In the genomic region with DNA sequence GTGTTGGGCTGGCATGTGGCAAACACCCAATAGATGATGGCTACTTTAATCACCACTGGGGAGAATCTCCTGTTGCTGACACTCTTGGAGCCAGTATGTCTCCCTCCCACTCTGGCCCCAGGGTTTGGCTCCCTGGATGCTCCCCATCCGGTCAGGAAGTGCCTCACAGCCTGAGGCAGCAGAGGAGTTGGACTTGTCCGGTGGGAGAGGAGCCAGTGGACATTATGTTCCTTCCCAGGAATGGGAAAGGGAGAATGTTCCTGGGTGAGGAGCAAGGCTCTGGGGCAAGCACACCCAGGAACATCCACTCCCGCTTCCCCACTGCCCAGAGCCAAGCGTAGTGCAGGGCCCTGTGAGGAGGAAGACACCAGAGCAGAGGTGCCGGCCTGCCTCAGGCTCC, we compare ENCODE assay signal across 12 cellular contexts.
DNase-seq lines count a peak whose midpoint lies in the region; ATAC-seq and TF ChIP-seq lines count a peak whose summit lies in the region.
"Had no signal": no experiment of that assay in that cellular context is flagged by ENCODE, and none has a peak within 500 bp of the region (broad histone marks: within the 10 kb centered on the region; RNA-seq: fewer than 3 reads in every experiment).

No MANE protein-coding gene starts in this region.

- DNase-seq in G401 (ENCODE audit: low spot score) (peak; percentile 13), brain microvascular endothelial cell (peak; percentile 22), heart left ventricle (peak; percentile 43 to 85 (median 64)), gastrocnemius medialis (peak; percentile 84 to 86)
- no peak for DNase-seq in stimulated activated CD8-positive, alpha-beta memory T cell treated with anti-CD3 and anti-CD28 coated beads, Interleukin-4, amount 100 ng/mL, for 48 hours
- DNase-seq in activated CD8-positive, alpha-beta memory T cell treated with anti-CD3 and anti-CD28 coated beads, Interleukin-2, amount 50 U/mL, for 4 hours: no peak
- DNase-seq in stimulated activated naive B cell treated with anti-CD40 and anti-IgM and Interleukin-4, amounts not matched to agents 10 μg/mL and 1 μg/mL and 100 μg/mL, for 72 hours: no peak
- DNase-seq: NCI-H69 had no signal

- no peaks in the 10 kb centered on the region for H3K36me3 Mint-ChIP-seq in stimulated activated naive B cell treated with anti-CD40 and anti-IgM and Interleukin-4, amounts not matched to agents 10 μg/mL and 1 μg/mL and 100 μg/mL, for 72 hours

- H3K27me3 ChIP-seq in brain microvascular endothelial cell (replicated peaks): no peaks in the 10 kb centered on the region
- no peaks in the 10 kb centered on the region for H3K27me3 ChIP-seq in heart left ventricle
- no peaks in the 10 kb centered on the region for H3K27me3 ChIP-seq in gastrocnemius medialis
- H3K27me3 ChIP-seq: neutrophil had no signal

- intact Hi-C loops in heart left ventricle (cut with DNase I): loop anchor here in 2 of 10 donors (2.0 to 5.0 kb wide), 3 partner anchors 44 to 87 kb away; no protein-coding TSS in a partner anchor
- intact Hi-C loops in gastrocnemius medialis (cut with DNase I; ENCODE audit: low total_unique reads): loop anchor here (1.0 to 5.0 kb wide), 3 partner anchors 53 to 84 kb away; a partner anchor contains a TSS

- peaks cover 3 to 11% of the 10 kb centered on the region in 2 donors for H3K9me3 Mint-ChIP-seq in stimulated activated naive B cell treated with anti-CD40 and anti-IgM and Interleukin-4, amounts not matched to agents 10 μg/mL and 1 μg/mL and 100 μg/mL, for 72 hours

- no peaks in the 10 kb centered on the region for H3K4me1 Mint-ChIP-seq in stimulated activated naive B cell treated with anti-CD40 and anti-IgM and Interleukin-4, amounts not matched to agents 10 μg/mL and 1 μg/mL and 100 μg/mL, for 72 hours

- H3K27me3 Mint-ChIP-seq in stimulated activated naive B cell treated with anti-CD40 and anti-IgM and Interleukin-4, amounts not matched to agents 10 μg/mL and 1 μg/mL and 100 μg/mL, for 72 hours: peaks cover 7 to 19% of the 10 kb centered on the region in 2 donors

- no peak overlapping the region for H3K27ac Mint-ChIP-seq in stimulated activated naive B cell treated with anti-CD40 and anti-IgM and Interleukin-4, amounts not matched to agents 10 μg/mL and 1 μg/mL and 100 μg/mL, for 72 hours
- H3K27ac Mint-ChIP-seq: T-helper 1 cell treated with Interleukin-12 subunit alpha and Interleukin-12 subunit beta and Interleukin-4 antibody, amounts not matched to agents 30 μg/mL and 1 μg/mL, for 36 hours had no signal

- ATAC-seq in heart left ventricle (peak; percentile 94 to 97 (median 96)), gastrocnemius medialis (peak; percentile 95 to 97), HG03460 (IDR thresholded peaks at IDR 0.05; ENCODE audit: unreplicated experiment) (no peak)
- no peak for ATAC-seq in stimulated activated naive B cell treated with anti-CD40 and anti-IgM and Interleukin-4, amounts not matched to agents 10 μg/mL and 1 μg/mL and 100 μg/mL, for 72 hours (replicated peaks)

- H3K4me1 ChIP-seq in heart left ventricle (peaks cover 0 to 36% (median 23%) of the 10 kb centered on the region in 12 donors), gastrocnemius medialis (peaks cover 9 to 22% of the 10 kb centered on the region in 2 donors)

- H3K27ac ChIP-seq in brain microvascular endothelial cell (no peak overlapping the region), heart left ventricle (peak overlapping the region; percentile 7 to 84 (median 57)), gastrocnemius medialis (peak overlapping the region; percentile 62 to 76 (median 70))
- H3K27ac ChIP-seq: cardiac muscle cell, neutrophil had no signal

- TF ChIP-seq CTCF in brain microvascular endothelial cell (IDR thresholded peaks at IDR 0.05; ENCODE audit: low read depth, low read length, missing control alignments): peak; percentile 2
- no peak for TF ChIP-seq CTCF in heart left ventricle (IDR thresholded peaks at IDR 0.05)
- no peak for TF ChIP-seq CTCF in gastrocnemius medialis (IDR thresholded peaks at IDR 0.05 in 4 of 5, conservative IDR thresholded peaks at IDR 0.05 in 1 of 5)

- no peaks in the 10 kb centered on the region for H3K36me3 ChIP-seq in brain microvascular endothelial cell (replicated peaks)
- no peaks in the 10 kb centered on the region for H3K36me3 ChIP-seq in heart left ventricle
- H3K36me3 ChIP-seq in gastrocnemius medialis: no peaks in the 10 kb centered on the region
- H3K36me3 ChIP-seq: cardiac muscle cell, neutrophil had no signal

- H3K4me3 ChIP-seq in brain microvascular endothelial cell (ENCODE audit: low read depth, low read length) (no peak overlapping the region), heart left ventricle (no peak overlapping the region), gastrocnemius medialis (no peak overlapping the region)
- H3K4me3 ChIP-seq: cardiac muscle cell had no signal

- in situ Hi-C loops in G401 (cut with HindIII; ENCODE audit: low sequenced_read_pairs) (no loop called here), brain microvascular endothelial cell (cut with HindIII; ENCODE audit: low pct_ligation_motif_present, low sequenced_read_pairs) (no loop called here), gastrocnemius medialis (cut with MboI; ENCODE audit: low sequenced_read_pairs in 4 of 4) (no loop called here)

- WGBS in heart left ventricle, 4 donors: 34 to 55% (median 42%) methylated on average over 4 to 5 of the region's 5 CpGs

- H3K9me3 ChIP-seq in heart left ventricle: peaks cover 0 to 28% (median 0%) of the 10 kb centered on the region in 12 donors
- H3K9me3 ChIP-seq in gastrocnemius medialis: no peaks in the 10 kb centered on the region
- H3K9me3 ChIP-seq: neutrophil had no signal

- no peak for TF ChIP-seq POLR2A in heart left ventricle (IDR thresholded peaks at IDR 0.05)
- peak in 1 of 2 donors; percentile 18 for TF ChIP-seq POLR2A in gastrocnemius medialis (IDR thresholded peaks at IDR 0.05)

- H3K4me3 Mint-ChIP-seq in stimulated activated naive B cell treated with anti-CD40 and anti-IgM and Interleukin-4, amounts not matched to agents 10 μg/mL and 1 μg/mL and 100 μg/mL, for 72 hours: no peak overlapping the region
- H3K4me3 Mint-ChIP-seq: T-helper 1 cell treated with Interleukin-12 subunit alpha and Interleukin-12 subunit beta and Interleukin-4 antibody, amounts not matched to agents 30 μg/mL and 1 μg/mL, for 36 hours had no signal

Comparison
In these comparisons a context has a peak if more than half of its experiments do, and no peak if none do; other contexts are left out.
1. DNase-seq: peak in G401 (single experiment), brain microvascular endothelial cell (single experiment), heart left ventricle (5 of 5) and gastrocnemius medialis (2 of 2); none in stimulated activated CD8-positive, alpha-beta memory T cell treated with anti-CD3 and anti-CD28 coated beads, Interleukin-4, amount 100 ng/mL, for 48 hours (single experiment), activated CD8-positive, alpha-beta memory T cell treated with anti-CD3 and anti-CD28 coated beads, Interleukin-2, amount 50 U/mL, for 4 hours (single experiment) and stimulated activated naive B cell treated with anti-CD40 and anti-IgM and Interleukin-4, amounts not matched to agents 10 μg/mL and 1 μg/mL and 100 μg/mL, for 72 hours (single experiment).
2. ATAC-seq: peak in heart left ventricle (4 of 4) and gastrocnemius medialis (2 of 2); none in HG03460 (single experiment) and stimulated activated naive B cell treated with anti-CD40 and anti-IgM and Interleukin-4, amounts not matched to agents 10 μg/mL and 1 μg/mL and 100 μg/mL, for 72 hours (0 of 2).